Comparison of ENCODE assay signal across 11 cellular contexts in genomic region chr4:14177987-14178386, GRCh38.
DNase-seq lines count a peak whose midpoint lies in the region; ATAC-seq and TF ChIP-seq lines count a peak whose summit lies in the region.
"Had no signal": no experiment of that assay in that cellular context is flagged by ENCODE, and none has a peak within 500 bp of the region (broad histone marks: within the 10 kb centered on the region; RNA-seq: fewer than 3 reads in every experiment).

No MANE protein-coding gene starts in this region.

- no peak for TF ChIP-seq CTCF in OCI-LY7 (conservative IDR thresholded peaks at IDR 0.05; ENCODE audit: low read length)
- no peak for TF ChIP-seq CTCF in GM10248 (IDR thresholded peaks at IDR 0.05; ENCODE audit: control extremely low read depth, extremely low read depth, low read depth, missing control alignments)

- H3K4me1 ChIP-seq in OCI-LY7 (ENCODE audit: insufficient read depth, low read length, poor library complexity, severe bottlenecking) = peaks cover 19% of the 10 kb centered on the region

- no peaks in the 10 kb centered on the region for H4K20me1 ChIP-seq in OCI-LY7 (ENCODE audit: insufficient read depth, low read length)

- H3K27me3 Mint-ChIP-seq in activated naive CD4-positive, alpha-beta T cell treated with anti-CD3 and anti-CD28 coated beads, Interleukin-2, amount 10 ng/mL, durations not matched to agents 7 days and 5 days = no peaks in the 10 kb centered on the region
- H3K27me3 Mint-ChIP-seq in stimulated activated naive CD8-positive, alpha-beta T cell treated with anti-CD3 and anti-CD28 coated beads, Interleukin-15, Interleukin-2, amounts not matched to agents 100 ng/mL and 50 ng/mL, for 24 hours = no peaks in the 10 kb centered on the region

- no peaks in the 10 kb centered on the region for H3K9me3 ChIP-seq in OCI-LY7 (ENCODE audit: low read length)

- peak overlapping the region; percentile 33 for H3K4me2 ChIP-seq in OCI-LY7 (ENCODE audit: low read length)

- H3K4me3 Mint-ChIP-seq in activated naive CD4-positive, alpha-beta T cell treated with anti-CD3 and anti-CD28 coated beads, Interleukin-2, amount 10 ng/mL, durations not matched to agents 7 days and 5 days = no peak overlapping the region
- peak overlapping the region; percentile 15 for H3K4me3 Mint-ChIP-seq in stimulated activated naive CD8-positive, alpha-beta T cell treated with anti-CD3 and anti-CD28 coated beads, Interleukin-15, Interleukin-2, amounts not matched to agents 100 ng/mL and 50 ng/mL, for 24 hours

- peaks cover 18% of the 10 kb centered on the region for H3K4me1 Mint-ChIP-seq in activated naive CD4-positive, alpha-beta T cell treated with anti-CD3 and anti-CD28 coated beads, Interleukin-2, amount 10 ng/mL, durations not matched to agents 7 days and 5 days
- peaks cover 53% of the 10 kb centered on the region for H3K4me1 Mint-ChIP-seq in stimulated activated naive CD8-positive, alpha-beta T cell treated with anti-CD3 and anti-CD28 coated beads, Interleukin-15, Interleukin-2, amounts not matched to agents 100 ng/mL and 50 ng/mL, for 24 hours (ENCODE audit: low read depth)

- H3K9me3 Mint-ChIP-seq in activated naive CD4-positive, alpha-beta T cell treated with anti-CD3 and anti-CD28 coated beads, Interleukin-2, amount 10 ng/mL, durations not matched to agents 7 days and 5 days = peaks cover 3% of the 10 kb centered on the region
- H3K9me3 Mint-ChIP-seq in stimulated activated naive CD8-positive, alpha-beta T cell treated with anti-CD3 and anti-CD28 coated beads, Interleukin-15, Interleukin-2, amounts not matched to agents 100 ng/mL and 50 ng/mL, for 24 hours = no peaks in the 10 kb centered on the region

- POLR2A ChIA-PET in OCI-LY7 (lab: Charles Lee) = interaction anchor here (0.7 kb wide), 2 partner anchors 28 to 237 kb away, joined by 3 read pairs; no protein-coding TSS in a partner anchor
- POLR2A ChIA-PET in GM10248 (lab: Yijun Ruan, JAX) = no interaction called here

- no peak for DNase-seq in activated naive CD4-positive, alpha-beta T cell treated with anti-CD3 and anti-CD28 coated beads, Interleukin-2, amount 10 ng/mL, durations not matched to agents 7 days and 5 days
- no peak for DNase-seq in activated naive CD4-positive, alpha-beta T cell (lab: John Stamatoyannopoulos, UW)
- peak; percentile 46 for DNase-seq in OCI-LY7 (ENCODE audit: low spot score)
- DNase-seq in stimulated activated CD4-positive, alpha-beta T cell treated with anti-CD3 and anti-CD28 coated beads, Interleukin-2, amount 100 ng/mL, for 48 hours = no peak
- no peak for DNase-seq in NCI-H345 (lab: John Stamatoyannopoulos, UW)
- DNase-seq in GM10248 (ENCODE audit: extremely low spot score) = no peak
- DNase-seq: NCI-H187 treated with DMSO at 0.1 percent for 48 hours, right cardiac atrium had no signal

- ATAC-seq in HG02840 (IDR thresholded peaks at IDR 0.05; ENCODE audit: low FRiP score, unreplicated experiment) = peak; percentile 79

- no peaks in the 10 kb centered on the region for H3K36me3 Mint-ChIP-seq in activated naive CD4-positive, alpha-beta T cell treated with anti-CD3 and anti-CD28 coated beads, Interleukin-2, amount 10 ng/mL, durations not matched to agents 7 days and 5 days
- no peaks in the 10 kb centered on the region for H3K36me3 Mint-ChIP-seq in stimulated activated naive CD8-positive, alpha-beta T cell treated with anti-CD3 and anti-CD28 coated beads, Interleukin-15, Interleukin-2, amounts not matched to agents 100 ng/mL and 50 ng/mL, for 24 hours (ENCODE audit: low read depth)

- peak overlapping the region; percentile 15 for H3K27ac Mint-ChIP-seq in activated naive CD4-positive, alpha-beta T cell treated with anti-CD3 and anti-CD28 coated beads, Interleukin-2, amount 10 ng/mL, durations not matched to agents 7 days and 5 days
- H3K27ac Mint-ChIP-seq in stimulated activated naive CD8-positive, alpha-beta T cell treated with anti-CD3 and anti-CD28 coated beads, Interleukin-15, Interleukin-2, amounts not matched to agents 100 ng/mL and 50 ng/mL, for 24 hours = peak overlapping the region; percentile 30

- intact Hi-C loops in OCI-LY7 (cut with micrococcal nuclease; ENCODE audit: unreplicated experiment) = no loop called here

- BruUV-seq in OCI-LY7 (replicated peaks; lab: Mats Ljungman, UMichigan) = no TSS peak

- H3K4me3 ChIP-seq in OCI-LY7 (ENCODE audit: low read depth, low read length, poor library complexity, severe bottlenecking) = no peak overlapping the region

- H3K9me2 ChIP-seq in OCI-LY7 (ENCODE audit: insufficient read depth, low read length) = no peaks in the 10 kb centered on the region

- no peaks in the 10 kb centered on the region for H3K36me3 ChIP-seq in OCI-LY7 (ENCODE audit: insufficient read depth, low read length)

- no peaks in the 10 kb centered on the region for H3K79me2 ChIP-seq in OCI-LY7 (ENCODE audit: insufficient read depth, low read depth, low read length)

- CTCF ChIA-PET in activated naive CD4-positive, alpha-beta T cell treated with anti-CD3 and anti-CD28 coated beads, Interleukin-2, amount 10 ng/mL, durations not matched to agents 7 days and 5 days (lab: Charles Lee) = no interaction called here
- CTCF ChIA-PET in OCI-LY7 (lab: Charles Lee; ENCODE audit: unreplicated experiment) = no interaction called here
- CTCF ChIA-PET in GM10248 (lab: Yijun Ruan, JAX) = interaction anchor here (0.8 to 1.1 kb wide), 2 partner anchors 10 to 15 kb away, joined by 3 read pairs; no protein-coding TSS in a partner anchor

- no peak overlapping the region for H3K27ac ChIP-seq in OCI-LY7 (ENCODE audit: low read depth, low read length, poor library complexity, severe bottlenecking)
- H3K27ac ChIP-seq: C4-2B had no signal

- H2AFZ ChIP-seq in OCI-LY7 (ENCODE audit: low read length) = no peak overlapping the region
